Comparison of ENCODE assay signal across 8 cellular contexts in genomic region chr12:110583137-110584059, GRCh38. TPM values are rescaled to one million over a fixed set of nuclear protein-coding genes. Genes with fewer than 3 reads are reported as not detected.
A peak's percentile ranks its signal among the peaks of the same experiment; 100 is the strongest.
DNase-seq lines count a peak whose midpoint lies in the region; FAIRE-seq and TF ChIP-seq lines count a peak whose summit lies in the region.

Gene PPTC7 (minus strand): TSS chr12:110583318. CDS start chr12:110583031, 287 bp downstream.

- TF ChIP-seq CTCF in HFF-Myc (IDR thresholded peaks at IDR 0.05; ENCODE audit: low read depth, low read length, missing control alignments) = no peak
- no peak for TF ChIP-seq CTCF in NB4 (IDR thresholded peaks at IDR 0.05; ENCODE audit: low read depth, low read length)

- H3K4me3 ChIP-seq in HFF-Myc (replicated peaks; ENCODE audit: low read depth, low read length) = peak within 1 kb of the TSS; percentile 87
- peak within 1 kb of the TSS; percentile 92 for H3K4me3 ChIP-seq in NB4 (ENCODE audit: low read depth, low read length)
- peak within 1 kb of the TSS; percentile 65 to 96 for H3K4me3 ChIP-seq in neuronal stem cell (ENCODE audit: low read length in 2 of 2)
- H3K4me3 ChIP-seq in subcutaneous abdominal adipose tissue (ENCODE audit: low read depth in 1 of 5, low read length in 5 of 5) = peak within 1 kb of the TSS; percentile 82 to 98 (median 96)

- H3K36me3 ChIP-seq in neuronal stem cell (replicated peaks in 1 of 2; ENCODE audit: control insufficient read depth in 2 of 2, insufficient read depth in 2 of 2, low read length in 2 of 2) (no peaks in the 10 kb centered on the region), subcutaneous abdominal adipose tissue (ENCODE audit: control insufficient read depth in 5 of 5, insufficient read depth in 5 of 5, low read length in 5 of 5) (no peaks in the 10 kb centered on the region)

- H2AFZ ChIP-seq in neuronal stem cell (ENCODE audit: low read length) = peak within 1 kb of the TSS; percentile 84

- peak within 1 kb of the TSS; percentile 25 for H3K23ac ChIP-seq in neuronal stem cell (ENCODE audit: low read depth, low read length, poor library complexity)

- peak within 1 kb of the TSS; percentile 91 for H3K18ac ChIP-seq in neuronal stem cell (ENCODE audit: low read length)

- FAIRE-seq in frontal cortex (lab: Jason Lieb, UNC) = no peak

- no peak within 1 kb of the TSS for H4K91ac ChIP-seq in neuronal stem cell (ENCODE audit: low read depth, low read length, poor library complexity)

- H3K4me1 ChIP-seq in neuronal stem cell (ENCODE audit: control insufficient read depth in 2 of 2, insufficient read depth in 1 of 2, low read depth in 1 of 2, low read length in 2 of 2) (peaks cover 5 to 9% of the 10 kb centered on the region in 2 donors), subcutaneous abdominal adipose tissue (ENCODE audit: control insufficient read depth in 5 of 5, insufficient read depth in 5 of 5, low read length in 5 of 5) (peaks cover 0 to 58% (median 45%) of the 10 kb centered on the region in 5 donors)

- H3K27ac ChIP-seq in neuronal stem cell (replicated peaks; ENCODE audit: low read length) (no peak within 1 kb of the TSS), subcutaneous abdominal adipose tissue (ENCODE audit: low read depth, low read length) (peak within 1 kb of the TSS; percentile 98)

- CTCF ChIA-PET in activated naive CD4-positive, alpha-beta T cell treated with anti-CD3 and anti-CD28 coated beads for 36 hours (lab: Charles Lee) = interaction anchor here (3.4 kb wide), 1 partner anchor 17 kb away, joined by 27 read pairs; no protein-coding TSS in a partner anchor

- no peak within 1 kb of the TSS for H4K8ac ChIP-seq in neuronal stem cell (ENCODE audit: low read depth, low read length)

- H2AK5ac ChIP-seq in neuronal stem cell (ENCODE audit: low read depth, low read length) = peak within 1 kb of the TSS; percentile 20

- H3K9ac ChIP-seq in neuronal stem cell (ENCODE audit: low read depth, low read length, poor library complexity) (peak within 1 kb of the TSS; percentile 87), subcutaneous abdominal adipose tissue (ENCODE audit: low read length in 5 of 5) (peak within 1 kb of the TSS; percentile 86 to 99 (median 92))

- no peaks in the 10 kb centered on the region for H3K9me3 Mint-ChIP-seq in activated naive CD4-positive, alpha-beta T cell treated with anti-CD3 and anti-CD28 coated beads for 36 hours

- no peaks in the 10 kb centered on the region for H3K9me3 ChIP-seq in neuronal stem cell (replicated peaks in 1 of 2; ENCODE audit: control insufficient read depth in 2 of 2, insufficient read depth in 1 of 2, low read depth in 1 of 2, low read length in 2 of 2)
- no peaks in the 10 kb centered on the region for H3K9me3 ChIP-seq in subcutaneous abdominal adipose tissue (ENCODE audit: control insufficient read depth in 5 of 5, low read length in 5 of 5)

- no CpG with 5 or more reads among the region's 52 CpGs for WGBS in neuronal stem cell (ENCODE audit: extremely low coverage in 2 of 2, insufficient read length in 2 of 2, insufficient replicate concordance in 1 of 2), 2 donors

- H3K4me1 Mint-ChIP-seq in activated naive CD4-positive, alpha-beta T cell treated with anti-CD3 and anti-CD28 coated beads for 36 hours (ENCODE audit: low read depth) = peaks cover 59% of the 10 kb centered on the region

- peak; percentile 91 for TF ChIP-seq POLR2A in NB4 (IDR thresholded peaks at IDR 0.05; ENCODE audit: extremely low read depth, insufficient read length)

- peak within 1 kb of the TSS; percentile 44 for H2BK5ac ChIP-seq in neuronal stem cell (ENCODE audit: low read length)

- H2BK15ac ChIP-seq in neuronal stem cell (ENCODE audit: low read length) = no peak within 1 kb of the TSS

- intact Hi-C loops in activated naive CD4-positive, alpha-beta T cell treated with anti-CD3 and anti-CD28 coated beads for 36 hours (cut with micrococcal nuclease) = loop anchor here (1.0 to 10.0 kb wide), 7 partner anchors 21 to 1951 kb away; partner anchors contain the start of genes ATP2A2, FAM216A, GPN3 and RAD9B

- H3K4ac ChIP-seq in neuronal stem cell (ENCODE audit: low read length) = no peak within 1 kb of the TSS

- H3K4me3 Mint-ChIP-seq in activated naive CD4-positive, alpha-beta T cell treated with anti-CD3 and anti-CD28 coated beads for 36 hours = peak within 1 kb of the TSS; percentile 90

- H2BK120ac ChIP-seq in neuronal stem cell (ENCODE audit: low read depth, low read length) = no peak within 1 kb of the TSS

- peaks cover 0 to 16% (median 3%) of the 10 kb centered on the region in 3 experiments for H3K27me3 ChIP-seq in neuronal stem cell (ENCODE audit: control insufficient read depth in 3 of 3, insufficient read depth in 3 of 3, low read depth in 1 of 3, low read length in 3 of 3)
- H3K27me3 ChIP-seq in subcutaneous abdominal adipose tissue (ENCODE audit: control insufficient read depth in 5 of 5, insufficient read depth in 4 of 5, low read length in 5 of 5) = no peaks in the 10 kb centered on the region

- H3K27ac Mint-ChIP-seq in activated naive CD4-positive, alpha-beta T cell treated with anti-CD3 and anti-CD28 coated beads for 36 hours = peak within 1 kb of the TSS; percentile 98

- DNase-seq in GM03348 (ENCODE audit: low spot score) = peak; percentile 97
- peak; percentile 94 for DNase-seq in HFF-Myc (ENCODE audit: extremely low read depth, low read depth)
- DNase-seq in NB4 (ENCODE audit: low read depth) = peak; percentile 99
- peak; percentile 95 for DNase-seq in SK-N-DZ (ENCODE audit: low spot score)
- peak; percentile 99 for DNase-seq in activated naive CD4-positive, alpha-beta T cell treated with anti-CD3 and anti-CD28 coated beads for 36 hours
- peak; percentile 92 to 93 for DNase-seq in frontal cortex (ENCODE audit: low spot score in 2 of 2)
- peak; percentile 93 for DNase-seq in neuronal stem cell (ENCODE audit: low spot score)

- peak within 1 kb of the TSS; percentile 97 for H3K4me2 ChIP-seq in neuronal stem cell (ENCODE audit: insufficient read depth, low read length, poor library complexity, severe bottlenecking)

- peak within 1 kb of the TSS; percentile 0 for H3K14ac ChIP-seq in neuronal stem cell (ENCODE audit: low read length)

- no peak within 1 kb of the TSS for H2BK12ac ChIP-seq in neuronal stem cell (ENCODE audit: low read length)

- H3K27me3 Mint-ChIP-seq in activated naive CD4-positive, alpha-beta T cell treated with anti-CD3 and anti-CD28 coated beads for 36 hours (ENCODE audit: low read depth) = no peaks in the 10 kb centered on the region

- H3K36me3 Mint-ChIP-seq in activated naive CD4-positive, alpha-beta T cell treated with anti-CD3 and anti-CD28 coated beads for 36 hours (ENCODE audit: low read depth) = peaks cover 18% of the 10 kb centered on the region

- peaks cover 3% of the 10 kb centered on the region for H3K79me1 ChIP-seq in neuronal stem cell (ENCODE audit: low read depth, low read length)

RNA-seq across cellular contexts. Expression of gene PPTC7, which starts in this region (rescaled TPM):
- polyA plus RNA-seq in SK-N-DZ (2014; cell fraction: cytosol; rRNA removed) = 4.0 and 4.5 TPM in 2 replicates
- polyA plus RNA-seq in SK-N-DZ (2014; cell fraction: nucleus; rRNA removed) = 3.6 and 8.1 TPM in 2 replicates
- 10 to 100 TPM; 41.1 to 43.2 TPM for total RNA-seq in activated naive CD4-positive, alpha-beta T cell treated with anti-CD3 and anti-CD28 coated beads for 36 hours
- 8.2 TPM for total RNA-seq in frontal cortex
- 10.5 TPM for polyA plus RNA-seq in neuronal stem cell (2013, experiment 1 of 2)
- polyA plus RNA-seq in neuronal stem cell (2013, experiment 2 of 2) = 10.4 TPM
